ENCODE assay signal across 8 cellular contexts in genomic region chr9:91422832-91423711, GRCh38. TPM values are rescaled to one million over a fixed set of nuclear protein-coding genes. Genes with fewer than 3 reads are reported as not detected.
A peak's percentile ranks its signal among the peaks of the same experiment; 100 is the strongest.
DNase-seq lines count a peak whose midpoint lies in the region; ATAC-seq and TF ChIP-seq lines count a peak whose summit lies in the region.

No MANE protein-coding gene starts in this region.

- H3K9me3 ChIP-seq in CD4-positive, CD25-positive, alpha-beta regulatory T cell (ENCODE audit: control insufficient read depth in 2 of 2, low read length in 2 of 2): no peaks in the 10 kb centered on the region
- no peaks in the 10 kb centered on the region for H3K9me3 ChIP-seq in gastroesophageal sphincter
- no peaks in the 10 kb centered on the region for H3K9me3 ChIP-seq in neutrophil

- peak; percentile 33 to 74 (median 54) for DNase-seq in CD4-positive, CD25-positive, alpha-beta regulatory T cell
- peak; percentile 68 for DNase-seq in RPMI7951 (ENCODE audit: low read depth)
- peak; percentile 69 for DNase-seq in activated naive CD4-positive, alpha-beta T cell treated with anti-CD3 and anti-CD28 coated beads, Interleukin-2, amount 50 U/mL, for 16 hours

- H3K27me3 Mint-ChIP-seq in CD4-positive, CD25-positive, alpha-beta regulatory T cell: peaks cover 83% of the 10 kb centered on the region

- peak; percentile 26 to 27 for TF ChIP-seq POLR2A in gastroesophageal sphincter (IDR thresholded peaks at IDR 0.05)

- WGBS in gastroesophageal sphincter (ENCODE audit: low coverage in 1 of 2), 2 donors: 1 to 2% methylated on average over 11 to 23 of the region's 74 CpGs
- WGBS in urinary bladder: under 1% methylated on average over 73 of the region's 74 CpGs

- peak; percentile 48 for TF ChIP-seq EP300 in gastroesophageal sphincter (IDR thresholded peaks at IDR 0.05)

- H3K4me1 ChIP-seq in CD4-positive, CD25-positive, alpha-beta regulatory T cell (ENCODE audit: control insufficient read depth, insufficient read depth, low read length, poor library complexity, severe bottlenecking): peaks cover 36% of the 10 kb centered on the region
- H3K4me1 ChIP-seq in gastroesophageal sphincter (peaks cover 3 to 51% (median 11%) of the 10 kb centered on the region in 3 donors), neutrophil (ENCODE audit: control insufficient read depth in 1 of 2, insufficient read depth in 1 of 2, low read depth in 1 of 2, low read length in 1 of 2) (peaks cover 63 to 75% of the 10 kb centered on the region in 2 experiments), urinary bladder (ENCODE audit: insufficient read depth) (no peaks in the 10 kb centered on the region)

- no peaks in the 10 kb centered on the region for H3K36me3 ChIP-seq in CD4-positive, CD25-positive, alpha-beta regulatory T cell (ENCODE audit: control insufficient read depth, insufficient read depth, low read length)
- no peaks in the 10 kb centered on the region for H3K36me3 ChIP-seq in gastroesophageal sphincter
- no peaks in the 10 kb centered on the region for H3K36me3 ChIP-seq in neutrophil
- H3K36me3 ChIP-seq in urinary bladder (ENCODE audit: insufficient read depth): no peaks in the 10 kb centered on the region

- no peak overlapping the region for H3K27ac ChIP-seq in CD4-positive, CD25-positive, alpha-beta regulatory T cell (ENCODE audit: insufficient read depth, low read length, poor library complexity, severe bottlenecking)
- H3K27ac ChIP-seq in gastroesophageal sphincter (peak overlapping the region; percentile 90 to 98 (median 95)), neutrophil (peak overlapping the region; percentile 99), urinary bladder (ENCODE audit: low read depth) (peak overlapping the region; percentile 93)

- peak overlapping the region; percentile 30 to 93 (median 93) for H3K27ac Mint-ChIP-seq in CD4-positive, CD25-positive, alpha-beta regulatory T cell

- H3K36me3 Mint-ChIP-seq in CD4-positive, CD25-positive, alpha-beta regulatory T cell: no peaks in the 10 kb centered on the region

- H3K4me3 ChIP-seq in CD4-positive, CD25-positive, alpha-beta regulatory T cell (ENCODE audit: low read depth, low read length): peak overlapping the region; percentile 80
- peak overlapping the region; percentile 90 to 98 for H3K4me3 ChIP-seq in gastroesophageal sphincter
- H3K4me3 ChIP-seq in neutrophil (ENCODE audit: low read depth in 1 of 2, low read length in 1 of 2): peak overlapping the region; percentile 70 to 100
- peak overlapping the region; percentile 94 for H3K4me3 ChIP-seq in urinary bladder (ENCODE audit: low read depth, low read length)

- peaks cover 0 to 12% (median 0%) of the 10 kb centered on the region in 7 donors for H3K9me3 Mint-ChIP-seq in CD4-positive, CD25-positive, alpha-beta regulatory T cell

- peak overlapping the region; percentile 88 to 96 (median 90) for H3K4me3 Mint-ChIP-seq in CD4-positive, CD25-positive, alpha-beta regulatory T cell

- H3K27me3 ChIP-seq in CD4-positive, CD25-positive, alpha-beta regulatory T cell (ENCODE audit: control insufficient read depth, insufficient read depth, low read length): peaks cover 45% of the 10 kb centered on the region
- H3K27me3 ChIP-seq in gastroesophageal sphincter: no peaks in the 10 kb centered on the region
- H3K27me3 ChIP-seq in neutrophil: no peaks in the 10 kb centered on the region

- peak; percentile 61 to 66 for ATAC-seq in CD4-positive, CD25-positive, alpha-beta regulatory T cell (ENCODE audit: low read depth in 2 of 2)
- ATAC-seq in GM19351 (IDR thresholded peaks at IDR 0.05; ENCODE audit: unreplicated experiment): peak; percentile 31
- ATAC-seq in HG03442 (IDR thresholded peaks at IDR 0.05; ENCODE audit: unreplicated experiment): peak; percentile 36
- peak; percentile 28 for ATAC-seq in gastroesophageal sphincter

- TF ChIP-seq CTCF in gastroesophageal sphincter (IDR thresholded peaks at IDR 0.05) (peak in 3 of 4 experiments; percentile 44 to 49 (median 49)), neutrophil (IDR thresholded peaks at IDR 0.05) (peak; percentile 47)

- H3K4me1 Mint-ChIP-seq in CD4-positive, CD25-positive, alpha-beta regulatory T cell: peaks cover 17 to 43% (median 32%) of the 10 kb centered on the region in 4 donors

RNA-seq across cellular contexts. Expression of gene NFIL3, which starts 0.6 kb away (rescaled TPM):
- 8.2 TPM for total RNA-seq in CD4-positive, CD25-positive, alpha-beta regulatory T cell
- 1 to 10 TPM in 3 of 4 donors, under 1 TPM in 1; 0.55 to 3.2 (median 1.1) TPM for polyA plus RNA-seq in CD4-positive, CD25-positive, alpha-beta regulatory T cell
- 11.9 and 12.0 TPM in 2 replicates for total RNA-seq in RPMI7951 (2014; rRNA removed; shearing (Covaris generic))
- total RNA-seq in gastroesophageal sphincter (10 to 100 TPM; 16.8 to 64.8 (median 28.2) TPM), urinary bladder (14.9 TPM)
- 50.1 TPM for polyA plus RNA-seq in urinary bladder
